Comparison of ENCODE assay signal across 8 cellular contexts in the genomic region with DNA sequence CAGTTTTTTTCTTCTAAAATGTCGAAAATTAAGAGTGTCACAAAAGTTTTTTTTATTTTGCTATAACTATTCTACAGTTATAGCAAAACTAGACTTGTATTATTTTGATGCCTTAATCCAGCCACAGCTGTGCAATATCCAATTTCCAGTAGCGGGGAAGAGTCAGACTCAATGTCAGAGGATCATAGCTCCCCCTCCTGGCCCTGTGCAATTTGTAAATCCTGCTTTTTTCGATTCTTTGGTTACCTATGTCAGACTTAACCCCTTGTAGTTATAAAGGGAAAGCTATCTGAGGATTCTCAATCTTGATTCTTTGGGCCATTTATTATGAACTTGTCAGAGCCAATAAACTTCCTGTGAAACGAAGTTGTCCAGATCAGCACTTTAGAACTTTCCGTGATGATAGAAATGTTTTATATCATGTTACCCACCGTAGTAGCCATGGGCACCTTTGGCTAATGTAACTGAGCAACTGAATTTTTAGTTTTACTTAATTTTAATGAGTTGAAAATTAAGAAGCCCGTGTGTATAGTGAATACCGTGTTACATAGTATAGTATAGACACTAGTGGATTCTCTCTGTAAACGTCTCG.
DNase-seq lines count a peak whose midpoint lies in the region; ATAC-seq and TF ChIP-seq lines count a peak whose summit lies in the region.

No MANE protein-coding gene starts in this region.

- DNase-seq in left ventricle myocardium superior (no peak), cardiac septum (ENCODE audit: low spot score) (no peak), NOMO-1 treated with dmso at 0.1 percent for 144 hours (lab: John Stamatoyannopoulos, UW; ENCODE audit: unreplicated experiment) (peak; percentile 30), astrocyte of the hippocampus (ENCODE audit: low read depth, low spot score) (peak; percentile 75), transverse colon (peak; percentile 9)

- no peak for TF ChIP-seq EP300 in transverse colon (IDR thresholded peaks at IDR 0.05; ENCODE audit: low read depth)

- TF ChIP-seq POLR2A in transverse colon (IDR thresholded peaks at IDR 0.05), result no peak

- ATAC-seq in left ventricle myocardium superior, result peak; percentile 25
- no peak for ATAC-seq in GM19324 (IDR thresholded peaks at IDR 0.05; ENCODE audit: low FRiP score, unreplicated experiment)
- ATAC-seq in HG03378 (IDR thresholded peaks at IDR 0.05; ENCODE audit: unreplicated experiment), result no peak

- H3K4me3 ChIP-seq in liver (ENCODE audit: low read depth in 1 of 3, low read length in 3 of 3) (no peak overlapping the region), transverse colon (no peak overlapping the region)

- H3K27ac ChIP-seq in liver (ENCODE audit: low read depth in 1 of 2, low read length in 2 of 2) (no peak overlapping the region), transverse colon (no peak overlapping the region)

- H3K27me3 ChIP-seq in liver (ENCODE audit: control insufficient read depth in 4 of 4, insufficient read depth in 4 of 4, low read length in 3 of 4) (peaks cover 0 to 13% (median 2%) of the 10 kb centered on the region in 4 donors), transverse colon (peaks cover 13% of the 10 kb centered on the region)

- in situ Hi-C loops in transverse colon (cut with MboI; ENCODE audit: low pct_ligation_motif_present in 1 of 4, low pct_unique_long_range_greater_than_20kb in 1 of 4, low sequenced_read_pairs in 3 of 4), result loop anchor here (25.0 kb wide), 3 partner anchors 230 to 745 kb away; a partner anchor contains a TSS

- H3K9ac ChIP-seq in liver (ENCODE audit: low read depth in 1 of 2, low read length in 2 of 2), result no peak overlapping the region

- no peaks in the 10 kb centered on the region for H3K4me1 ChIP-seq in liver (ENCODE audit: control insufficient read depth in 4 of 4, insufficient read depth in 4 of 4, low read length in 3 of 4)
- H3K4me1 ChIP-seq in transverse colon, result no peaks in the 10 kb centered on the region

- TF ChIP-seq CTCF in liver (IDR thresholded peaks at IDR 0.05; ENCODE audit: low read depth, low read length, missing input control) (peak; percentile 34), transverse colon (IDR thresholded peaks at IDR 0.05) (peak; percentile 15 to 34 (median 18))

- peak; percentile 60 to 68 for TF ChIP-seq RAD21 in liver (IDR thresholded peaks at IDR 0.05)

- intact Hi-C loops in left ventricle myocardium superior (cut with micrococcal nuclease) (no loop called here), cardiac septum (cut with DNase I) (no loop called here), transverse colon (cut with DNase I; ENCODE audit: low total_unique reads) (no loop called here)

- H3K36me3 ChIP-seq in liver (ENCODE audit: control insufficient read depth in 4 of 4, insufficient read depth in 3 of 4, low read depth in 1 of 4, low read length in 3 of 4) (no peaks in the 10 kb centered on the region), transverse colon (no peaks in the 10 kb centered on the region)

- H3K9me3 ChIP-seq in liver (ENCODE audit: control insufficient read depth in 4 of 4, low read length in 3 of 4) (no peaks in the 10 kb centered on the region), transverse colon (no peaks in the 10 kb centered on the region)

- 35% methylated on average over 10 of the region's 10 CpGs for WGBS in liver
- 23 to 35% methylated on average over 10 of the region's 10 CpGs for WGBS in transverse colon (ENCODE audit: low coverage in 1 of 2), 2 donors

TF ChIP-seq in liver, 16 proteins besides CTCF, POLR2A, EP300 and RAD21:
- TF ChIP-seq SP1 (IDR thresholded peaks at IDR 0.05) (no peak), GABPA (IDR thresholded peaks at IDR 0.05 in 1 of 2, conservative IDR thresholded peaks at IDR 0.05 in 1 of 2) (no peak), NR2F2 (IDR thresholded peaks at IDR 0.05) (no peak), JUND (IDR thresholded peaks at IDR 0.05) (no peak), TAF1 (conservative IDR thresholded peaks at IDR 0.05) (no peak), HNF4A (conservative IDR thresholded peaks at IDR 0.05) (no peak), FOXA2 (IDR thresholded peaks at IDR 0.05) (no peak), HNF4G (IDR thresholded peaks at IDR 0.05) (no peak), YY1 (IDR thresholded peaks at IDR 0.05) (no peak), EGR1 (IDR thresholded peaks at IDR 0.05; ENCODE audit: low read depth in 2 of 2) (no peak), FOXA1 (IDR thresholded peaks at IDR 0.05) (no peak), RXRA (IDR thresholded peaks at IDR 0.05) (no peak)
- TF ChIP-seq, protein P1, sequence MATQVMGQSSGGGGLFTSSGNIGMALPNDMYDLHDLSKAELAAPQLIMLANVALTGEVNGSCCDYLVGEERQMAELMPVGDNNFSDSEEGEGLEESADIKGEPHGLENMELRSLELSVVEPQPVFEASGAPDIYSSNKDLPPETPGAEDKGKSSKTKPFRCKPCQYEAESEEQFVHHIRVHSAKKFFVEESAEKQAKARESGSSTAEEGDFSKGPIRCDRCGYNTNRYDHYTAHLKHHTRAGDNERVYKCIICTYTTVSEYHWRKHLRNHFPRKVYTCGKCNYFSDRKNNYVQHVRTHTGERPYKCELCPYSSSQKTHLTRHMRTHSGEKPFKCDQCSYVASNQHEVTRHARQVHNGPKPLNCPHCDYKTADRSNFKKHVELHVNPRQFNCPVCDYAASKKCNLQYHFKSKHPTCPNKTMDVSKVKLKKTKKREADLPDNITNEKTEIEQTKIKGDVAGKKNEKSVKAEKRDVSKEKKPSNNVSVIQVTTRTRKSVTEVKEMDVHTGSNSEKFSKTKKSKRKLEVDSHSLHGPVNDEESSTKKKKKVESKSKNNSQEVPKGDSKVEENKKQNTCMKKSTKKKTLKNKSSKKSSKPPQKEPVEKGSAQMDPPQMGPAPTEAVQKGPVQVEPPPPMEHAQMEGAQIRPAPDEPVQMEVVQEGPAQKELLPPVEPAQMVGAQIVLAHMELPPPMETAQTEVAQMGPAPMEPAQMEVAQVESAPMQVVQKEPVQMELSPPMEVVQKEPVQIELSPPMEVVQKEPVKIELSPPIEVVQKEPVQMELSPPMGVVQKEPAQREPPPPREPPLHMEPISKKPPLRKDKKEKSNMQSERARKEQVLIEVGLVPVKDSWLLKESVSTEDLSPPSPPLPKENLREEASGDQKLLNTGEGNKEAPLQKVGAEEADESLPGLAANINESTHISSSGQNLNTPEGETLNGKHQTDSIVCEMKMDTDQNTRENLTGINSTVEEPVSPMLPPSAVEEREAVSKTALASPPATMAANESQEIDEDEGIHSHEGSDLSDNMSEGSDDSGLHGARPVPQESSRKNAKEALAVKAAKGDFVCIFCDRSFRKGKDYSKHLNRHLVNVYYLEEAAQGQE (IDR thresholded peaks at IDR 0.05), result no peak
- TF ChIP-seq, protein P2, sequence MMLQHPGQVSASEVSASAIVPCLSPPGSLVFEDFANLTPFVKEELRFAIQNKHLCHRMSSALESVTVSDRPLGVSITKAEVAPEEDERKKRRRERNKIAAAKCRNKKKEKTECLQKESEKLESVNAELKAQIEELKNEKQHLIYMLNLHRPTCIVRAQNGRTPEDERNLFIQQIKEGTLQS (IDR thresholded peaks at IDR 0.05), result no peak
- TF ChIP-seq, protein P3, sequence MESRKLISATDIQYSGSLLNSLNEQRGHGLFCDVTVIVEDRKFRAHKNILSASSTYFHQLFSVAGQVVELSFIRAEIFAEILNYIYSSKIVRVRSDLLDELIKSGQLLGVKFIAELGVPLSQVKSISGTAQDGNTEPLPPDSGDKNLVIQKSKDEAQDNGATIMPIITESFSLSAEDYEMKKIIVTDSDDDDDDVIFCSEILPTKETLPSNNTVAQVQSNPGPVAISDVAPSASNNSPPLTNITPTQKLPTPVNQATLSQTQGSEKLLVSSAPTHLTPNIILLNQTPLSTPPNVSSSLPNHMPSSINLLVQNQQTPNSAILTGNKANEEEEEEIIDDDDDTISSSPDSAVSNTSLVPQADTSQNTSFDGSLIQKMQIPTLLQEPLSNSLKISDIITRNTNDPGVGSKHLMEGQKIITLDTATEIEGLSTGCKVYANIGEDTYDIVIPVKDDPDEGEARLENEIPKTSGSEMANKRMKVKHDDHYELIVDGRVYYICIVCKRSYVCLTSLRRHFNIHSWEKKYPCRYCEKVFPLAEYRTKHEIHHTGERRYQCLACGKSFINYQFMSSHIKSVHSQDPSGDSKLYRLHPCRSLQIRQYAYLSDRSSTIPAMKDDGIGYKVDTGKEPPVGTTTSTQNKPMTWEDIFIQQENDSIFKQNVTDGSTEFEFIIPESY (IDR thresholded peaks at IDR 0.05), result no peak
- TF ChIP-seq, protein P4, sequence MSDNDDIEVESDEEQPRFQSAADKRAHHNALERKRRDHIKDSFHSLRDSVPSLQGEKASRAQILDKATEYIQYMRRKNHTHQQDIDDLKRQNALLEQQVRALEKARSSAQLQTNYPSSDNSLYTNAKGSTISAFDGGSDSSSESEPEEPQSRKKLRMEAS (IDR thresholded peaks at IDR 0.05), result no peak

Comparison
In these comparisons a context has a peak if more than half of its experiments do, and no peak if none do; other contexts are left out.
1. DNase-seq: peak in NOMO-1 treated with dmso at 0.1 percent for 144 hours (single experiment), astrocyte of the hippocampus (single experiment) and transverse colon (single experiment); none in left ventricle myocardium superior (single experiment) and cardiac septum (single experiment).